In the genomic region with DNA sequence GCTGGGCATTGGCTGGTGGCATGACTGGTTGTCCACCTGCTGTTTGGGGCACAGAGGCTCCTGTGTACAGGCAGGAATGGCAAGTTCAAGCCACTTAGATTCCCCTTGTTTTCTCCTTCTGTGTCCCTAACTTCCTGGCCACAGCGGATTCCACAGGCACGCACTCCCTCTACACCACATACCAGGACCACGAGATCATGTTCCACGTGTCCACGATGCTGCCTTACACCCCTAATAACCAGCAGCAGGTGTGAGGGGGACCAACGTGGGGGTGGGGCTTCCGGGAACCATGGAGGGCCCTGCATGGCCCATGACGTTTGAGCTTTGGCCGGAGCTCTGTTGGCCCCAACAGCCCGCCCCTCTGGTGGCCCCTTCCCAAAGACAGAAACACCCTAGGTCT, we compare ENCODE assay signal across 8 cellular contexts. TPM values are rescaled to one million over a fixed set of nuclear protein-coding genes. Genes with fewer than 3 reads are reported as not detected.
A peak's percentile ranks its signal among the peaks of the same experiment; 100 is the strongest.
DNase-seq lines count a peak whose midpoint lies in the region; ATAC-seq and TF ChIP-seq lines count a peak whose summit lies in the region.
"Had no signal": no experiment of that assay in that cellular context is flagged by ENCODE, and none has a peak within 500 bp of the region (broad histone marks: within the 10 kb centered on the region; RNA-seq: fewer than 3 reads in every experiment).

No MANE protein-coding gene starts in this region.

- peaks cover 20% of the 10 kb centered on the region for H3K27me3 Mint-ChIP-seq in endothelial cell (ENCODE audit: unreplicated experiment)

- peaks cover 43% of the 10 kb centered on the region for H3K4me1 Mint-ChIP-seq in endothelial cell (ENCODE audit: unreplicated experiment)

- no peak for TF ChIP-seq CTCF in endothelial cell (IDR thresholded peaks at IDR 0.05; ENCODE audit: unreplicated experiment)

- H3K4me3 Mint-ChIP-seq in endothelial cell (ENCODE audit: unreplicated experiment): peak overlapping the region; percentile 59

- DNase-seq in M059J (ENCODE audit: low read depth) (peak; percentile 42), endothelial cell (ENCODE audit: low spot score) (no peak), renal cortical epithelial cell (ENCODE audit: low read depth) (peak; percentile 31), NCI-H1105 treated with DMSO at 0.1 percent for 48 hours (lab: John Stamatoyannopoulos, UW) (no peak)
- DNase-seq: central memory CD4-positive, alpha-beta T cell had no signal

- no peak for ATAC-seq in GM21825 (IDR thresholded peaks at IDR 0.05; ENCODE audit: unreplicated experiment)
- ATAC-seq: left lobe of liver had no signal

- H3K36me3 Mint-ChIP-seq in endothelial cell (ENCODE audit: low read depth, unreplicated experiment): peaks cover 38% of the 10 kb centered on the region

- H3K9me3 Mint-ChIP-seq in endothelial cell (ENCODE audit: unreplicated experiment): no peaks in the 10 kb centered on the region

- peak overlapping the region; percentile 52 for H3K27ac Mint-ChIP-seq in endothelial cell (ENCODE audit: unreplicated experiment)

RNA-seq across cellular contexts. Expression of a gene that starts 7.8 kb away (rescaled TPM):
- total RNA-seq in M059J (2014; rRNA removed; shearing (Covaris generic)): 8.7 and 22.7 TPM in 2 replicates
- total RNA-seq in endothelial cell (ENCODE audit: unreplicated experiment) (267 TPM), renal cortical epithelial cell (16.8 and 29.1 TPM in 2 replicates)

RNA-seq across cellular contexts. Expression of a gene that starts 17.0 kb away (rescaled TPM):
- total RNA-seq in M059J (2014; rRNA removed; shearing (Covaris generic)): 37.2 and 49.1 TPM in 2 replicates
- total RNA-seq in endothelial cell (ENCODE audit: unreplicated experiment) (62.6 TPM), renal cortical epithelial cell (15.3 and 23.2 TPM in 2 replicates)

RNA-seq across cellular contexts. Expression of a gene that starts 30.1 kb away (rescaled TPM):
- total RNA-seq in M059J (2014; rRNA removed; shearing (Covaris generic)): 16.5 and 26.0 TPM in 2 replicates
- total RNA-seq in endothelial cell (ENCODE audit: unreplicated experiment) (76.1 TPM), renal cortical epithelial cell (16.7 and 50.2 TPM in 2 replicates)

RNA-seq across cellular contexts. Expression of a gene that starts 31.7 kb away (rescaled TPM):
- total RNA-seq in M059J (2014; rRNA removed; shearing (Covaris generic)): 16.0 and 27.1 TPM in 2 replicates
- total RNA-seq in endothelial cell (ENCODE audit: unreplicated experiment): 238 TPM
- total RNA-seq in renal cortical epithelial cell: 27.1 and 43.3 TPM in 2 replicates

RNA-seq across cellular contexts. Expression of a gene that starts 50.1 kb away (rescaled TPM):
- total RNA-seq in M059J (2014; rRNA removed; shearing (Covaris generic)): 0.52 TPM in 1 of 2 replicates, not detected in the other
- total RNA-seq in endothelial cell (ENCODE audit: unreplicated experiment) (2.0 TPM), renal cortical epithelial cell (0.20 TPM in 1 of 2 replicates, not detected in the other)
- total RNA-seq: left lobe of liver, PC-9 had no signal

Comparison
In these comparisons a context has a peak if more than half of its experiments do, and no peak if none do; other contexts are left out.
1. DNase-seq: peak in M059J (single experiment) and renal cortical epithelial cell (single experiment); none in endothelial cell (single experiment) and NCI-H1105 treated with DMSO at 0.1 percent for 48 hours (single experiment).